In genomic region chr17:83051423-83052240, GRCh38 we compare ENCODE assay signal across 1 cellular context.
TF ChIP-seq lines count a peak whose summit lies in the region.

No MANE protein-coding gene starts in this region.

TF ChIP-seq in HepG2, 621 proteins besides CTCF, POLR2A, EP300 and RAD21 (continued from another document and continues in another):
- TF ChIP-seq ZBTB14 (CRISPR knock-in tag; IDR thresholded peaks at IDR 0.05) (no peak), TERF1 (CRISPR knock-in tag; IDR thresholded peaks at IDR 0.05) (no peak; the same call in 1 of the 2 replicates), ATRX (CRISPR knock-in tag; IDR thresholded peaks at IDR 0.05; ENCODE audit: borderline replicate concordance) (no peak), ZNF224 (CRISPR knock-in tag; IDR thresholded peaks at IDR 0.05) (no peak; the same call in 1 of the 2 replicates), SAP130 (CRISPR knock-in tag; IDR thresholded peaks at IDR 0.05; ENCODE audit: low read depth) (peak; percentile 98), KDM5A (IDR thresholded peaks at IDR 0.05; ENCODE audit: borderline replicate concordance, low read length) (peak; percentile 33; the same call in 1 of the 2 replicates), RCOR2 (CRISPR knock-in tag; IDR thresholded peaks at IDR 0.05) (no peak), ZNF770 (CRISPR knock-in tag; IDR thresholded peaks at IDR 0.05) (peak; percentile 51; the same call in 1 of the 2 replicates), TGIF2 (CRISPR knock-in tag; IDR thresholded peaks at IDR 0.05) (peak; percentile 80), MAX (IDR thresholded peaks at IDR 0.05) (peak; percentile 100), REL (CRISPR knock-in tag; conservative IDR thresholded peaks at IDR 0.05) (peak; percentile 53; the same call in 1 of the 2 replicates), TEAD3 (CRISPR knock-in tag; optimal IDR thresholded peaks at IDR 0.05; ENCODE audit: borderline replicate concordance) (peak; percentile 66), PRPF4 (IDR thresholded peaks at IDR 0.05; ENCODE audit: low read depth, low read length, poor library complexity, severe bottlenecking) (no peak), CENPBD1 (CRISPR knock-in tag; IDR thresholded peaks at IDR 0.05; ENCODE audit: borderline replicate concordance, low read depth) (no peak), ZNF101 (CRISPR knock-in tag; IDR thresholded peaks at IDR 0.05; ENCODE audit: borderline replicate concordance, low read depth) (0 out of 2 replicates have a peak, but pooled peaks have one; percentile 82), ELF4 (CRISPR knock-in tag; IDR thresholded peaks at IDR 0.05; ENCODE audit: borderline replicate concordance) (no peak), RNF2 (conservative IDR thresholded peaks at IDR 0.05; ENCODE audit: low read depth) (peak; percentile 88), HNRNPLL (IDR thresholded peaks at IDR 0.05; ENCODE audit: low read depth, low read length, poor library complexity, severe bottlenecking) (peak; percentile 63), FOSL1 (CRISPR knock-in tag; IDR thresholded peaks at IDR 0.05; ENCODE audit: borderline replicate concordance) (no peak), PAWR (CRISPR knock-in tag; IDR thresholded peaks at IDR 0.05; ENCODE audit: borderline replicate concordance) (0 out of 2 replicates have a peak, but pooled peaks have one; percentile 72), ZNF136 (CRISPR knock-in tag; IDR thresholded peaks at IDR 0.05; ENCODE audit: low read depth) (no peak), ZNF7 (CRISPR knock-in tag; IDR thresholded peaks at IDR 0.05) (no peak), REXO4 (CRISPR knock-in tag; IDR thresholded peaks at IDR 0.05; ENCODE audit: borderline replicate concordance) (no peak), MNT (IDR thresholded peaks at IDR 0.05) (peak; percentile 93), KDM1A (CRISPR knock-in tag; IDR thresholded peaks at IDR 0.05) (no peak), ZNF10 (CRISPR knock-in tag; IDR thresholded peaks at IDR 0.05; ENCODE audit: borderline replicate concordance, low read depth) (no peak), MTA3 (CRISPR knock-in tag; IDR thresholded peaks at IDR 0.05) (no peak), ZNF644 (CRISPR knock-in tag; IDR thresholded peaks at IDR 0.05; ENCODE audit: low read depth) (peak; percentile 9; the same call in 1 of the 2 replicates), PRMT3 (CRISPR knock-in tag; IDR thresholded peaks at IDR 0.05; ENCODE audit: borderline replicate concordance, low read depth) (no peak), HOXD1 (CRISPR knock-in tag; IDR thresholded peaks at IDR 0.05) (peak; percentile 78), ZBTB42 (CRISPR knock-in tag; IDR thresholded peaks at IDR 0.05) (no peak; the same call in 1 of the 2 replicates), MED1 (CRISPR knock-in tag; IDR thresholded peaks at IDR 0.05) (peak; percentile 79), ZNF383 (CRISPR knock-in tag; IDR thresholded peaks at IDR 0.05; ENCODE audit: borderline replicate concordance) (no peak), ZNF781 (CRISPR knock-in tag; IDR thresholded peaks at IDR 0.05; ENCODE audit: borderline replicate concordance, not compliant biosample characterization) (no peak), HOXA9 (CRISPR knock-in tag; IDR thresholded peaks at IDR 0.05; ENCODE audit: borderline replicate concordance) (peak; percentile 81; the same call in 1 of the 2 replicates), ZNF75D (CRISPR knock-in tag; IDR thresholded peaks at IDR 0.05; ENCODE audit: borderline replicate concordance) (0 out of 2 replicates have a peak, but pooled peaks have one; percentile 78), SIN3A (IDR thresholded peaks at IDR 0.05; ENCODE audit: borderline replicate concordance, low read depth, low read length) (peak; percentile 82; the same call in 1 of the 2 replicates), SAFB2 (CRISPR knock-in tag; IDR thresholded peaks at IDR 0.05; ENCODE audit: borderline replicate concordance, low read depth) (peak; percentile 94), RERE (CRISPR knock-in tag; IDR thresholded peaks at IDR 0.05; ENCODE audit: low read depth) (no peak), SNAPC4 (CRISPR knock-in tag; IDR thresholded peaks at IDR 0.05) (no peak), JUND (CRISPR knock-in tag; IDR thresholded peaks at IDR 0.05) (no peak; the same call in 1 of the 2 replicates), HNF4A (CRISPR knock-in tag; IDR thresholded peaks at IDR 0.05) (0 out of 2 replicates have a peak, but pooled peaks have one; percentile 31), ZNF432 (CRISPR knock-in tag; IDR thresholded peaks at IDR 0.05; ENCODE audit: borderline replicate concordance) (no peak), ZNF260 (CRISPR knock-in tag; IDR thresholded peaks at IDR 0.05; ENCODE audit: borderline replicate concordance, low read depth) (peak; percentile 12; the same call in 1 of the 2 replicates), CEBPG (CRISPR knock-in tag; IDR thresholded peaks at IDR 0.05) (no peak)
